15 cellular contexts compared by ENCODE assay signal in genomic region chr15:66908503-66909095, GRCh38.
A peak's percentile ranks its signal among the peaks of the same experiment; 100 is the strongest.
DNase-seq lines count a peak whose midpoint lies in the region; ATAC-seq and TF ChIP-seq lines count a peak whose summit lies in the region.
"Had no signal": no experiment of that assay in that cellular context is flagged by ENCODE, and none has a peak within 500 bp of the region (broad histone marks: within the 10 kb centered on the region; RNA-seq: fewer than 3 reads in every experiment).

No MANE protein-coding gene starts in this region.

- no peak for TF ChIP-seq POLR2A in spleen (IDR thresholded peaks at IDR 0.05)

- no peak overlapping the region for H3K9ac ChIP-seq in SK-N-MC (ENCODE audit: insufficient read length)

- H3K27me3 Mint-ChIP-seq in immature natural killer cell (ENCODE audit: low read depth in 3 of 3) = peaks cover 6 to 28% (median 6%) of the 10 kb centered on the region in 3 donors

- H3K36me3 ChIP-seq in SK-N-MC (ENCODE audit: insufficient read depth, low read length) (no peaks in the 10 kb centered on the region), spleen (no peaks in the 10 kb centered on the region)
- H3K36me3 ChIP-seq: right lobe of liver, uterus had no signal

- peak overlapping the region; percentile 78 for H3K27ac ChIP-seq in HL-60 (replicated peaks)
- peak overlapping the region; percentile 89 for H3K27ac ChIP-seq in SK-N-MC
- H3K27ac ChIP-seq in spleen = peak overlapping the region in 6 of 8 donors; percentile 7 to 45 (median 28)
- H3K27ac ChIP-seq: right lobe of liver, uterus had no signal

- 29 to 52% (median 39%) methylated on average over 5 of the region's 5 CpGs for WGBS in spleen, 5 donors

- H3K4me3 Mint-ChIP-seq in immature natural killer cell = no peak overlapping the region
- H3K4me3 Mint-ChIP-seq: WTC11 had no signal

- H3K9me3 Mint-ChIP-seq in immature natural killer cell = peaks cover 0 to 4% (median under 1%) of the 10 kb centered on the region in 6 donors

- DNase-seq in HL-60 (ENCODE audit: low read depth in 1 of 2, low spot score in 1 of 2) (no peak), SK-N-MC (ENCODE audit: low read depth, low spot score) (no peak), left colon (no peak), spleen (no peak), NCI-H2029 treated with DMSO at 0.1 percent for 48 hours (lab: John Stamatoyannopoulos, UW) (no peak), immature natural killer cell (no peak)
- DNase-seq: DMS53, foreskin melanocyte, NCI-H2081 treated with DMSO at 0.1 percent for 48 hours, uterus had no signal

- no peak overlapping the region for H3K27ac Mint-ChIP-seq in immature natural killer cell
- H3K27ac Mint-ChIP-seq: WTC11 had no signal

- ATAC-seq in left colon = peak; percentile 5
- no peak for ATAC-seq in HG03442 (IDR thresholded peaks at IDR 0.05; ENCODE audit: unreplicated experiment)
- no peak for ATAC-seq in GM21528 (IDR thresholded peaks at IDR 0.05; ENCODE audit: low FRiP score, unreplicated experiment)
- ATAC-seq: WTC11 had no signal

- H3K9me3 ChIP-seq in SK-N-MC (ENCODE audit: low read depth, low read length) = no peaks in the 10 kb centered on the region
- H3K9me3 ChIP-seq in spleen = no peaks in the 10 kb centered on the region
- H3K9me3 ChIP-seq: right lobe of liver, uterus had no signal

- peaks cover 0 to 3% (median 0%) of the 10 kb centered on the region in 3 donors for H3K36me3 Mint-ChIP-seq in immature natural killer cell
- H3K36me3 Mint-ChIP-seq: WTC11 had no signal

- peaks cover 0 to 39% (median 24%) of the 10 kb centered on the region in 6 donors for H3K4me1 ChIP-seq in spleen
- H3K4me1 ChIP-seq: right lobe of liver, uterus had no signal

- H3K4me3 ChIP-seq in HL-60 (replicated peaks; ENCODE audit: insufficient read depth, low read length) (no peak overlapping the region), SK-N-MC (peak overlapping the region; percentile 47), spleen (no peak overlapping the region)
- H3K4me3 ChIP-seq: lung, right lobe of liver, uterus had no signal

- no peak for TF ChIP-seq CTCF in HL-60 (IDR thresholded peaks at IDR 0.05; ENCODE audit: insufficient read depth, low read length)
- no peak for TF ChIP-seq CTCF in spleen (IDR thresholded peaks at IDR 0.05 in 8 of 11, conservative IDR thresholded peaks at IDR 0.05 in 3 of 11)

- no peaks in the 10 kb centered on the region for H3K27me3 ChIP-seq in HL-60 (ENCODE audit: insufficient read depth, poor library complexity, severe bottlenecking)
- H3K27me3 ChIP-seq in spleen (replicated peaks in 1 of 7) = no peaks in the 10 kb centered on the region
- H3K27me3 ChIP-seq: right lobe of liver, uterus had no signal

- intact Hi-C loops in left colon (cut with DNase I, micrococcal nuclease) = no loop called here
- intact Hi-C loops in spleen (cut with DNase I; ENCODE audit: low total_unique reads) = no loop called here

- no peaks in the 10 kb centered on the region for H3K4me1 Mint-ChIP-seq in immature natural killer cell

Comparison
In these comparisons a context has a peak if more than half of its experiments do, and no peak if none do; other contexts are left out.
1. H3K27ac ChIP-seq: peak in every context shown above with its lines; median percentile 89 in SK-N-MC; 78 in HL-60; 28 in spleen.